Comparison of ENCODE assay signal across 35 cellular contexts in the genomic region with DNA sequence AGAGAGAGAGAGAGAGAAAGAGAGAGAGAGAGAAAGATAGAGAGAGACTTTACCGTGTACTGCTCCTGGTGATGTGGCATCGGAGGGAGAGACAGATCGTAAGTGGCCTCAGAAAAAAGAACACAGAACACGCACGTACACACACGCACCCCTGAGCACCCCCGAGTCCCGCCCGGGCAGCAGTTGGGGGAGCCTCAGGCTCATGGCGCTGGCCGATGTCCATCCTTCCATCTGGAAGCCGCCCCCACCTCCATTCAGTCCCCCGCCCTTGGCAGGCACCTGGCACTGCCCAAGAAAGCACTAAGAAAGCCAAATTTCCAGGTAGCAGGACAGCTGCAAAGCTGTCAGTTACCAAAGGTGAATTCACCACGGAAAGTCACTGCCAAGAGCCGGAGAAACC.
"Had no signal": no experiment of that assay in that cellular context is flagged by ENCODE, and none has a peak within 500 bp of the region (broad histone marks: within the 10 kb centered on the region; RNA-seq: fewer than 3 reads in every experiment).

No MANE protein-coding gene starts in this region.

- DNase-seq: Karpas-422, Kasumi-1, MM.1S, MV-4-11, NCI-H1048, NCI-H1092, NCI-H1092 treated with DMSO at 0.1 percent for 48 hours, NCI-H1105, NCI-H1105 treated with DMSO at 0.1 percent for 48 hours, NCI-H1417, NCI-H1417 treated with DMSO at 0.1 percent for 48 hours, NCI-H1436, NCI-H1436 treated with DMSO at 0.1 percent for 48 hours, NCI-H146, NCI-H1694, NCI-H1694 treated with DMSO at 0.1 percent for 48 hours, NCI-H187, NCI-H187 treated with DMSO at 0.1 percent for 48 hours, NCI-H1930, NCI-H2029, NCI-H2029 treated with DMSO at 0.1 percent for 48 hours, NCI-H2081, NCI-H2081 treated with DMSO at 0.1 percent for 48 hours, NCI-H2171, NCI-H2171 treated with DMSO at 0.1 percent for 48 hours, NCI-H2227 treated with DMSO at 0.1 percent for 48 hours, NCI-H226, NCI-H345, NCI-H446, NCI-H446 treated with DMSO at 0.1 percent for 48 hours, NCI-H510A, NCI-H510A treated with DMSO at 0.1 percent for 48 hours, NCI-H524 had no signal

- H3K27ac ChIP-seq: KMS-11 had no signal

- H3K9me3 ChIP-seq: MG63 had no signal

- H3K9ac ChIP-seq: KMS-11 had no signal

- H3K4me2 ChIP-seq: KMS-11 had no signal

- H3K36me3 ChIP-seq: MG63 had no signal

- H3K4me3 ChIP-seq: MG63 had no signal
